8 cellular contexts compared by ENCODE assay signal in genomic region chr12:9420817-9421519, GRCh38.
DNase-seq lines count a peak whose midpoint lies in the region; ATAC-seq and TF ChIP-seq lines count a peak whose summit lies in the region.
"Not testable (repeated sequence)": the region's sequence is repeated elsewhere in the genome, so short reads cannot be mapped to it uniquely, and the experiment has no call there.

No MANE protein-coding gene starts in this region.

- not testable (repeated sequence) for H3K27me3 Mint-ChIP-seq in endodermal cell (ENCODE audit: insufficient read depth); memory B cell; nephron progenitor cell (ENCODE audit: low read depth, poor library complexity)

- not testable (repeated sequence) for H2AFZ ChIP-seq in MM.1S (ENCODE audit: low read length)

- not testable (repeated sequence) for H3K4me1 Mint-ChIP-seq in endodermal cell, memory B cell, nephron progenitor cell

- peaks cover 16% of the 10 kb centered on the region for H3K4me1 ChIP-seq in MM.1S (ENCODE audit: low read length)
- H3K4me1 ChIP-seq in endodermal cell (ENCODE audit: control insufficient read depth, insufficient read depth, low read length); upper lobe of right lung: not testable (repeated sequence)

- H3K36me3 ChIP-seq in MM.1S (replicated peaks; ENCODE audit: insufficient read depth, low read length); endodermal cell (ENCODE audit: control insufficient read depth, insufficient read depth, low read length); upper lobe of right lung: not testable (repeated sequence)

- intact Hi-C loops in upper lobe of right lung (cut with DNase I) = not testable (repeated sequence)

- WGBS in endodermal cell (ENCODE audit: insufficient coverage in 1 of 2, insufficient read length in 1 of 2), 2 experiments = 93 to 100% methylated on average over 1 to 14 of the region's 21 CpGs

- not testable (repeated sequence) for H3K27me3 ChIP-seq in MM.1S (replicated peaks; ENCODE audit: insufficient read depth, low read length); endodermal cell (ENCODE audit: control insufficient read depth, insufficient read depth, low read length, poor library complexity, severe bottlenecking); upper lobe of right lung

- H3K36me3 Mint-ChIP-seq in endodermal cell (ENCODE audit: low read depth) = peaks cover 20% of the 10 kb centered on the region
- not testable (repeated sequence) for H3K36me3 Mint-ChIP-seq in memory B cell; nephron progenitor cell (ENCODE audit: low read depth)

- not testable (repeated sequence) for H4K20me1 ChIP-seq in MM.1S (ENCODE audit: insufficient read depth, low read length)

- peak; percentile 13 for ATAC-seq in HG02885 (IDR thresholded peaks at IDR 0.05; ENCODE audit: poor library complexity, unreplicated experiment)
- ATAC-seq in memory B cell (ENCODE audit: low read depth); upper lobe of right lung: not testable (repeated sequence)

- H3K9ac ChIP-seq in MM.1S (ENCODE audit: low read length); endodermal cell (ENCODE audit: extremely low read depth, low read length, poor library complexity, severe bottlenecking): not testable (repeated sequence)

- not testable (repeated sequence) for TF ChIP-seq CTCF in MM.1S (IDR thresholded peaks at IDR 0.05; ENCODE audit: low read length); endodermal cell (conservative IDR thresholded peaks at IDR 0.05); nephron progenitor cell (IDR thresholded peaks at IDR 0.05); upper lobe of right lung (IDR thresholded peaks at IDR 0.05)

- not testable (repeated sequence) for H3K9me3 ChIP-seq in MM.1S (replicated peaks; ENCODE audit: insufficient read depth, low read length); endodermal cell (ENCODE audit: control insufficient read depth, low read length); upper lobe of right lung

- H3K4me2 ChIP-seq in MM.1S (ENCODE audit: low read depth, low read length) = not testable (repeated sequence)

- H3F3A ChIP-seq in MM.1S (ENCODE audit: insufficient read depth, low read length) = not testable (repeated sequence)

- not testable (repeated sequence) for H3K9me2 ChIP-seq in MM.1S (replicated peaks; ENCODE audit: insufficient read depth, low read length)

- H3K27ac Mint-ChIP-seq in endodermal cell = not testable (repeated sequence)
- H3K27ac Mint-ChIP-seq in memory B cell (peak overlapping the region; percentile 72), nephron progenitor cell (peak overlapping the region; percentile 61)

- H3K4me3 Mint-ChIP-seq in endodermal cell, nephron progenitor cell: not testable (repeated sequence)
- H3K4me3 Mint-ChIP-seq in memory B cell = peak overlapping the region; percentile 53

- H3K9me3 Mint-ChIP-seq in endodermal cell, memory B cell, nephron progenitor cell: not testable (repeated sequence)

- not testable (repeated sequence) for H3K4me3 ChIP-seq in MM.1S (ENCODE audit: low read length); endodermal cell (ENCODE audit: low read length); upper lobe of right lung

- DNase-seq in DMS53 (lab: John Stamatoyannopoulos, UW) = peak; percentile 27
- not testable (repeated sequence) for DNase-seq in MM.1S; memory B cell (ENCODE audit: low spot score in 2 of 2); nephron progenitor cell
- DNase-seq in activated CD8-positive, alpha-beta memory T cell treated with anti-CD3 and anti-CD28 coated beads for 24 hours = peak; percentile 53
- peak; percentile 29 for DNase-seq in endodermal cell
- DNase-seq in upper lobe of right lung = peak; percentile 45

- H3K79me2 ChIP-seq in MM.1S (ENCODE audit: low read length) = not testable (repeated sequence)

- peak overlapping the region; percentile 81; the same call in 1 of the 2 replicates for H3K27ac ChIP-seq in MM.1S (ENCODE audit: low read length)
- not testable (repeated sequence) for H3K27ac ChIP-seq in endodermal cell (ENCODE audit: low read depth, low read length); upper lobe of right lung
